9 cellular contexts compared by ENCODE assay signal in genomic region chr1:29332204-29332603, GRCh38.
A peak's percentile ranks its signal among the peaks of the same experiment; 100 is the strongest.
DNase-seq lines count a peak whose midpoint lies in the region; ATAC-seq, FAIRE-seq and TF ChIP-seq lines count a peak whose summit lies in the region.
"Had no signal": no experiment of that assay in that cellular context is flagged by ENCODE, and none has a peak within 500 bp of the region (broad histone marks: within the 10 kb centered on the region; RNA-seq: fewer than 3 reads in every experiment).

No MANE protein-coding gene starts in this region.

- H3K27me3 Mint-ChIP-seq in activated naive CD4-positive, alpha-beta T cell treated with anti-CD3 and anti-CD28 coated beads for 36 hours (ENCODE audit: low read depth), result peaks cover 3% of the 10 kb centered on the region

- H3K4me1 ChIP-seq in pancreas, result no peaks in the 10 kb centered on the region
- H3K4me1 ChIP-seq: adrenal gland had no signal

- 61 to 62% methylated on average over 6 of the region's 6 CpGs for WGBS in pancreas, 2 donors

- no peaks in the 10 kb centered on the region for H3K36me3 Mint-ChIP-seq in activated naive CD4-positive, alpha-beta T cell treated with anti-CD3 and anti-CD28 coated beads for 36 hours (ENCODE audit: low read depth)

- no peaks in the 10 kb centered on the region for H3K4me1 Mint-ChIP-seq in activated naive CD4-positive, alpha-beta T cell treated with anti-CD3 and anti-CD28 coated beads for 36 hours (ENCODE audit: low read depth)

- H3K9me3 ChIP-seq in pancreas, result no peaks in the 10 kb centered on the region
- H3K9me3 ChIP-seq: adrenal gland had no signal

- H3K27ac ChIP-seq in pancreas, result no peak overlapping the region
- H3K27ac ChIP-seq: adrenal gland had no signal

- FAIRE-seq in bronchial epithelial cell (lab: Jason Lieb, UNC), result peak; percentile 94
- FAIRE-seq in pancreas (lab: Jason Lieb, UNC), result no peak
- no peak for FAIRE-seq in frontal cortex (lab: Jason Lieb, UNC)

- H3K4me3 ChIP-seq in bronchial epithelial cell (ENCODE audit: low read depth, low read length) (no peak overlapping the region), pancreas (no peak overlapping the region)
- H3K4me3 ChIP-seq: adrenal gland had no signal

- H3K4me3 Mint-ChIP-seq in activated naive CD4-positive, alpha-beta T cell treated with anti-CD3 and anti-CD28 coated beads for 36 hours, result no peak overlapping the region

- CTCF ChIA-PET in activated naive CD4-positive, alpha-beta T cell treated with anti-CD3 and anti-CD28 coated beads for 36 hours (lab: Charles Lee), result interaction anchor here (0.7 kb wide), 1 partner anchor 9 kb away, joined by 3 read pairs; no protein-coding TSS in a partner anchor

- intact Hi-C loops in activated naive CD4-positive, alpha-beta T cell treated with anti-CD3 and anti-CD28 coated beads for 36 hours (cut with micrococcal nuclease), result no loop called here
- intact Hi-C loops in pancreas (cut with DNase I), result no loop called here

- ATAC-seq in pancreas (peak; percentile 34 to 70 (median 65)), GM21723 (IDR thresholded peaks at IDR 0.05; ENCODE audit: unreplicated experiment) (no peak)

- H3K27me3 ChIP-seq in bronchial epithelial cell (ENCODE audit: control insufficient read depth, insufficient read depth, low read length) (no peaks in the 10 kb centered on the region), pancreas (no peaks in the 10 kb centered on the region)
- H3K27me3 ChIP-seq: adrenal gland had no signal

- no peak overlapping the region for H3K27ac Mint-ChIP-seq in activated naive CD4-positive, alpha-beta T cell treated with anti-CD3 and anti-CD28 coated beads for 36 hours

- TF ChIP-seq CTCF in bronchial epithelial cell (IDR thresholded peaks at IDR 0.05; ENCODE audit: insufficient read depth, low read length, severe bottlenecking) (peak; percentile 55), pancreas (IDR thresholded peaks at IDR 0.05) (peak in 1 of 4 donors; percentile 7)

- H3K9me3 Mint-ChIP-seq in activated naive CD4-positive, alpha-beta T cell treated with anti-CD3 and anti-CD28 coated beads for 36 hours, result no peaks in the 10 kb centered on the region

- DNase-seq in activated naive CD4-positive, alpha-beta T cell treated with anti-CD3 and anti-CD28 coated beads for 36 hours, result peak; percentile 52
- no peak for DNase-seq in activated naive CD4-positive, alpha-beta T cell (lab: John Stamatoyannopoulos, UW)
- DNase-seq in MV-4-11 (lab: John Stamatoyannopoulos, UW), result peak; percentile 50
- DNase-seq in bronchial epithelial cell (ENCODE audit: low read depth), result peak; percentile 26
- DNase-seq in pancreas, result peak in 3 of 6 donors; percentile 28 to 63 (median 46)
- no peak for DNase-seq in NCI-H1436 (lab: John Stamatoyannopoulos, UW)
- DNase-seq in frontal cortex (ENCODE audit: low spot score in 2 of 2), result no peak

- no peaks in the 10 kb centered on the region for H3K36me3 ChIP-seq in bronchial epithelial cell (ENCODE audit: control insufficient read depth, insufficient read depth, low read length)
- no peaks in the 10 kb centered on the region for H3K36me3 ChIP-seq in pancreas
- H3K36me3 ChIP-seq: adrenal gland had no signal

Comparison
In these comparisons a context has a peak if more than half of its experiments do, and no peak if none do; other contexts are left out.
1. DNase-seq: peak in activated naive CD4-positive, alpha-beta T cell treated with anti-CD3 and anti-CD28 coated beads for 36 hours (single experiment), MV-4-11 (single experiment) and bronchial epithelial cell (single experiment); none in activated naive CD4-positive, alpha-beta T cell (0 of 4), NCI-H1436 (single experiment) and frontal cortex (0 of 2).